Comparison of ENCODE assay signal across 8 cellular contexts in genomic region chr21:42973991-42974831, GRCh38. TPM values are rescaled to one million over a fixed set of nuclear protein-coding genes. Genes with fewer than 3 reads are reported as not detected.
DNase-seq lines count a peak whose midpoint lies in the region; ATAC-seq and TF ChIP-seq lines count a peak whose summit lies in the region.

A gene with protein sequence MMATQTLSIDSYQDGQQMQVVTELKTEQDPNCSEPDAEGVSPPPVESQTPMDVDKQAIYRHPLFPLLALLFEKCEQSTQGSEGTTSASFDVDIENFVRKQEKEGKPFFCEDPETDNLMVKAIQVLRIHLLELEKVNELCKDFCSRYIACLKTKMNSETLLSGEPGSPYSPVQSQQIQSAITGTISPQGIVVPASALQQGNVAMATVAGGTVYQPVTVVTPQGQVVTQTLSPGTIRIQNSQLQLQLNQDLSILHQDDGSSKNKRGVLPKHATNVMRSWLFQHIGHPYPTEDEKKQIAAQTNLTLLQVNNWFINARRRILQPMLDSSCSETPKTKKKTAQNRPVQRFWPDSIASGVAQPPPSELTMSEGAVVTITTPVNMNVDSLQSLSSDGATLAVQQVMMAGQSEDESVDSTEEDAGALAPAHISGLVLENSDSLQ (plus strand): TSS chr21:42974562. CDS start chr21:43004382, 29,820 bp downstream.

- no peak for TF ChIP-seq CTCF in GM12864 (IDR thresholded peaks at IDR 0.05; ENCODE audit: low read depth, low read length, missing control alignments)

- H3K27ac ChIP-seq in temporal lobe (ENCODE audit: low read depth, low read length) = peak within 1 kb of the TSS; percentile 80

- peak within 1 kb of the TSS; percentile 75 for H3K4me3 ChIP-seq in GM12864 (ENCODE audit: low read depth, low read length)

- DNase-seq in GM12864 (ENCODE audit: low read depth) (peak; percentile 95), NCI-H1105 (lab: John Stamatoyannopoulos, UW) (peak; percentile 99), SKM-1 (lab: John Stamatoyannopoulos, UW; ENCODE audit: unreplicated experiment) (peak; percentile 95), glomerular endothelial cell (ENCODE audit: extremely low read depth, low read depth, low spot score) (peak; percentile 54), occipital lobe (lab: John Stamatoyannopoulos, UW) (peak; percentile 98)
- DNase-seq in activated naive CD4-positive, alpha-beta T cell treated with anti-CD3 and anti-CD28 coated beads, Interleukin-2, amount 50 U/mL, for 72 hours (ENCODE audit: low spot score in 2 of 2) = peak; percentile 99

- peak; percentile 84 for ATAC-seq in HG02642 (IDR thresholded peaks at IDR 0.05; ENCODE audit: poor library complexity, unreplicated experiment)
- peak; percentile 90 for ATAC-seq in activated naive CD4-positive, alpha-beta T cell treated with anti-CD3 and anti-CD28 coated beads, Interleukin-2, amount 50 U/mL, for 72 hours

- H3K36me3 Mint-ChIP-seq in activated naive CD4-positive, alpha-beta T cell treated with anti-CD3 and anti-CD28 coated beads, Interleukin-2, amount 50 U/mL, for 72 hours = peaks cover 5 to 14% of the 10 kb centered on the region in 2 donors

- no peaks in the 10 kb centered on the region for H3K9me3 Mint-ChIP-seq in activated naive CD4-positive, alpha-beta T cell treated with anti-CD3 and anti-CD28 coated beads, Interleukin-2, amount 50 U/mL, for 72 hours

- H3K27ac Mint-ChIP-seq in activated naive CD4-positive, alpha-beta T cell treated with anti-CD3 and anti-CD28 coated beads, Interleukin-2, amount 50 U/mL, for 72 hours = peak within 1 kb of the TSS; percentile 96 to 97

RNA-seq across cellular contexts. Expression of the gene that starts here (rescaled TPM):
- 10 to 100 TPM; 16.0 to 20.2 TPM for total RNA-seq in activated naive CD4-positive, alpha-beta T cell treated with anti-CD3 and anti-CD28 coated beads, Interleukin-2, amount 50 U/mL, for 72 hours
- total RNA-seq in glomerular endothelial cell = 21.1 and 22.9 TPM in 2 replicates
- total RNA-seq in occipital lobe = 18.9 TPM
- 13.8 TPM for total RNA-seq in temporal lobe

Comparison
In these comparisons a context has a peak if more than half of its experiments do, and no peak if none do; other contexts are left out.
1. Peak in every context shown above with its lines: DNase-seq, ATAC-seq, H3K4me3 ChIP-seq and H3K27ac ChIP-seq.